17 cellular contexts compared by ENCODE assay signal in genomic region chr15:35958021-35958420, GRCh38.
DNase-seq lines count a peak whose midpoint lies in the region; ATAC-seq and TF ChIP-seq lines count a peak whose summit lies in the region.
"Had no signal": no experiment of that assay in that cellular context is flagged by ENCODE, and none has a peak within 500 bp of the region (broad histone marks: within the 10 kb centered on the region; RNA-seq: fewer than 3 reads in every experiment).

No MANE protein-coding gene starts in this region.

- H3K27me3 ChIP-seq in WERI-Rb-1 (ENCODE audit: insufficient read depth, low read depth, severe bottlenecking), result no peaks in the 10 kb centered on the region
- H3K27me3 ChIP-seq: tibial nerve had no signal

- H3K27ac ChIP-seq in WERI-Rb-1, result peak overlapping the region; percentile 53
- H3K27ac ChIP-seq: parathyroid adenoma, tibial nerve had no signal

- ATAC-seq in GM21737 (IDR thresholded peaks at IDR 0.05; ENCODE audit: unreplicated experiment) (no peak), GM18873 (IDR thresholded peaks at IDR 0.05; ENCODE audit: low FRiP score, unreplicated experiment) (no peak)
- ATAC-seq: esophagus mucosa had no signal

- H3K9me3 ChIP-seq in WERI-Rb-1 (ENCODE audit: severe bottlenecking), result no peaks in the 10 kb centered on the region
- H3K9me3 ChIP-seq: tibial nerve had no signal

- peak; percentile 10 for DNase-seq in HT1080 (ENCODE audit: low read depth)
- DNase-seq in NCI-H2107 treated with DMSO at 0.1 percent for 48 hours (lab: John Stamatoyannopoulos, UW; ENCODE audit: unreplicated experiment), result peak; percentile 21
- DNase-seq in WERI-Rb-1, result peak; percentile 82
- DNase-seq in retinal pigment epithelial cell (ENCODE audit: low read depth), result peak; percentile 96
- no peak for DNase-seq in epidermal melanocyte (ENCODE audit: insufficient read length, low spot score)
- no peak for DNase-seq in stimulated activated CD4-positive, alpha-beta T cell treated with anti-CD3 and anti-CD28 coated beads, Interleukin-2, amount 100 ng/mL, for 48 hours
- DNase-seq: activated CD4-positive, alpha-beta T cell treated with anti-CD3 and anti-CD28 coated beads, Interleukin-2, amount 50 U/mL, for 4 hours; activated gamma-delta T cell; caudate nucleus; OCI-M1; stimulated activated CD4-positive, alpha-beta T cell treated with anti-CD3 and anti-CD28 coated beads, Interleukin-15, amount 100 ng/mL, for 24 hours; T-helper 2 cell had no signal

- TF ChIP-seq CTCF in WERI-Rb-1 (IDR thresholded peaks at IDR 0.05; ENCODE audit: low read depth, low read length) (no peak), retinal pigment epithelial cell (conservative IDR thresholded peaks at IDR 0.05; ENCODE audit: low read depth, low read length) (no peak)

- H3K4me3 ChIP-seq in WERI-Rb-1 (ENCODE audit: low read depth, low read length) (peak overlapping the region; percentile 29), retinal pigment epithelial cell (ENCODE audit: low read length) (no peak overlapping the region)
- H3K4me3 ChIP-seq: tibial nerve had no signal

- H3K36me3 ChIP-seq in WERI-Rb-1, result no peaks in the 10 kb centered on the region
- H3K36me3 ChIP-seq: tibial nerve had no signal

Comparison
In these comparisons a context has a peak if more than half of its experiments do, and no peak if none do; other contexts are left out.
1. DNase-seq: peak in HT1080 (single experiment), NCI-H2107 treated with DMSO at 0.1 percent for 48 hours (single experiment), WERI-Rb-1 (single experiment) and retinal pigment epithelial cell (single experiment); none in epidermal melanocyte (single experiment) and stimulated activated CD4-positive, alpha-beta T cell treated with anti-CD3 and anti-CD28 coated beads, Interleukin-2, amount 100 ng/mL, for 48 hours (0 of 2).